Comparison of ENCODE assay signal across 11 cellular contexts in genomic region chr17:19482571-19482970, GRCh38. TPM values are rescaled to one million over a fixed set of nuclear protein-coding genes. Genes with fewer than 3 reads are reported as not detected.
DNase-seq lines count a peak whose midpoint lies in the region; ATAC-seq and TF ChIP-seq lines count a peak whose summit lies in the region.
"Had no signal": no experiment of that assay in that cellular context is flagged by ENCODE, and none has a peak within 500 bp of the region (broad histone marks: within the 10 kb centered on the region; RNA-seq: fewer than 3 reads in every experiment).

No MANE protein-coding gene starts in this region.

- no peak overlapping the region for H3K4me3 Mint-ChIP-seq in HFFc6
- no peak overlapping the region for H3K4me3 Mint-ChIP-seq in brain
- H3K4me3 Mint-ChIP-seq: stimulated activated effector memory CD8-positive, alpha-beta T cell treated with anti-CD3 and anti-CD28 coated beads, Interleukin-12 subunit alpha, Interleukin-12 subunit beta, amount 100 ng/mL, for 72 hours had no signal

- no peaks in the 10 kb centered on the region for H3K9me3 ChIP-seq in testis

- intact Hi-C loops in testis (cut with DNase I; ENCODE audit: low total_unique reads) = no loop called here

- no peaks in the 10 kb centered on the region for H3K36me3 Mint-ChIP-seq in HFFc6 (ENCODE audit: low read depth)
- H3K36me3 Mint-ChIP-seq in brain = no peaks in the 10 kb centered on the region
- H3K36me3 Mint-ChIP-seq: stimulated activated effector memory CD8-positive, alpha-beta T cell treated with anti-CD3 and anti-CD28 coated beads, Interleukin-12 subunit alpha, Interleukin-12 subunit beta, amount 100 ng/mL, for 72 hours had no signal

- H3K9me3 Mint-ChIP-seq in HFFc6 (no peaks in the 10 kb centered on the region), brain (peaks cover 0 to 5% (median 3%) of the 10 kb centered on the region in 5 experiments)
- H3K9me3 Mint-ChIP-seq: stimulated activated effector memory CD8-positive, alpha-beta T cell treated with anti-CD3 and anti-CD28 coated beads, Interleukin-12 subunit alpha, Interleukin-12 subunit beta, amount 100 ng/mL, for 72 hours had no signal

- peaks cover 16% of the 10 kb centered on the region for H3K4me1 ChIP-seq in testis

- WGBS in testis, 2 donors = 70 to 71% methylated on average over 1 of the region's 1 CpG

- peak; percentile 37 for DNase-seq in HFFc6
- DNase-seq in iris pigment epithelial cell (ENCODE audit: low read depth) = peak; percentile 42
- peak; percentile 2 for DNase-seq in testis
- DNase-seq in activated CD8-positive, alpha-beta memory T cell treated with anti-CD3 and anti-CD28 coated beads for 24 hours = no peak
- no peak for DNase-seq in HUDEP-2 (lab: John Stamatoyannopoulos, UW; ENCODE audit: unreplicated experiment in 76 of 76)
- DNase-seq in NCI-H2196 treated with DMSO at 0.1 percent for 48 hours (lab: John Stamatoyannopoulos, UW; ENCODE audit: unreplicated experiment) = no peak
- DNase-seq: activated CD4-positive, CD25-positive, alpha-beta regulatory T cell had no signal

- no peak for ATAC-seq in HG03342 (IDR thresholded peaks at IDR 0.05; ENCODE audit: unreplicated experiment)
- ATAC-seq: stimulated activated effector memory CD8-positive, alpha-beta T cell treated with anti-CD3 and anti-CD28 coated beads, Interleukin-12 subunit alpha, Interleukin-12 subunit beta, amount 100 ng/mL, for 72 hours had no signal

- no peak overlapping the region for H3K27ac ChIP-seq in testis
- H3K27ac ChIP-seq: BLaER1 treated with 17β-estradiol and CSF1 and Interleukin-3, amounts not matched to agents 10 nM and 100 nM had no signal

- H3K27me3 Mint-ChIP-seq in HFFc6 (ENCODE audit: insufficient read depth) (peaks cover 8% of the 10 kb centered on the region), brain (peaks cover 4% of the 10 kb centered on the region)

- no peak overlapping the region for H3K27ac Mint-ChIP-seq in HFFc6
- peak overlapping the region in 3 of 5 experiments; percentile 9 to 13 (median 12) for H3K27ac Mint-ChIP-seq in brain
- H3K27ac Mint-ChIP-seq: stimulated activated effector memory CD8-positive, alpha-beta T cell treated with anti-CD3 and anti-CD28 coated beads, Interleukin-12 subunit alpha, Interleukin-12 subunit beta, amount 100 ng/mL, for 72 hours had no signal

- H3K36me3 ChIP-seq in testis (ENCODE audit: low read depth, missing control alignments) = no peaks in the 10 kb centered on the region
- H3K36me3 ChIP-seq: BLaER1 treated with 17β-estradiol and CSF1 and Interleukin-3, amounts not matched to agents 10 nM and 100 nM had no signal

- TF ChIP-seq POLR2A in testis (IDR thresholded peaks at IDR 0.05) = no peak

- TF ChIP-seq CTCF in HFFc6 (IDR thresholded peaks at IDR 0.05) (no peak), brain (conservative IDR thresholded peaks at IDR 0.05) (no peak), testis (IDR thresholded peaks at IDR 0.05) (no peak)

- H3K4me1 Mint-ChIP-seq in HFFc6 (ENCODE audit: low read depth) (peaks cover 10% of the 10 kb centered on the region), brain (peaks cover 20% of the 10 kb centered on the region)
- H3K4me1 Mint-ChIP-seq: stimulated activated effector memory CD8-positive, alpha-beta T cell treated with anti-CD3 and anti-CD28 coated beads, Interleukin-12 subunit alpha, Interleukin-12 subunit beta, amount 100 ng/mL, for 72 hours had no signal

- H3K4me3 ChIP-seq in testis = no peak overlapping the region
- H3K4me3 ChIP-seq: BLaER1 treated with 17β-estradiol and CSF1 and Interleukin-3, amounts not matched to agents 10 nM and 100 nM had no signal

- no peaks in the 10 kb centered on the region for H3K27me3 ChIP-seq in testis
- H3K27me3 ChIP-seq: BLaER1 treated with 17β-estradiol and CSF1 and Interleukin-3, amounts not matched to agents 10 nM and 100 nM had no signal

RNA-seq across cellular contexts. Expression of gene SLC47A1, which starts 51.1 kb away (rescaled TPM):
- under 1 TPM in 1 of 6 experiments, not detected in 5; 0.14 TPM for total RNA-seq in HFFc6 (2021; fragmentation: NEBNext Ultra II Directional; extraction: Animal tissue kit (Norgen Biotek cat#: 25700))
- polyA plus RNA-seq in brain (ENCODE audit: insufficient read depth, low read depth, low replicate concordance) (1.2 TPM), testis (ENCODE audit: insufficient read depth, low read depth, low replicate concordance) (39.8 TPM)
- 10 to 100 TPM; 20.1 to 97.3 TPM for total RNA-seq in testis

Comparison
In these comparisons a context has a peak if more than half of its experiments do, and no peak if none do; other contexts are left out.
1. DNase-seq: peak in HFFc6 (single experiment), iris pigment epithelial cell (single experiment) and testis (single experiment); none in activated CD8-positive, alpha-beta memory T cell treated with anti-CD3 and anti-CD28 coated beads for 24 hours (single experiment), HUDEP-2 (0 of 76) and NCI-H2196 treated with DMSO at 0.1 percent for 48 hours (single experiment).
2. RNA of gene SLC47A1, which starts 51.1 kb away (total RNA-seq): 20.1 to 97.3 TPM in testis; 0.14 TPM in HFFc6; every median in the first group is over 10 times any median in the second.